ENCODE assay signal across 26 cellular contexts in genomic region chr5:174601937-174602336, GRCh38.
A peak's percentile ranks its signal among the peaks of the same experiment; 100 is the strongest.
DNase-seq lines count a peak whose midpoint lies in the region; ATAC-seq and TF ChIP-seq lines count a peak whose summit lies in the region.
"Had no signal": no experiment of that assay in that cellular context is flagged by ENCODE, and none has a peak within 500 bp of the region (broad histone marks: within the 10 kb centered on the region; RNA-seq: fewer than 3 reads in every experiment).

No MANE protein-coding gene starts in this region.

- WGBS in GM23248 (ENCODE audit: low coverage in 1 of 2, low lambda C conversion rate in 2 of 2, missing lambda C conversion rate in 2 of 2), 2 experiments = 64 to 86% methylated on average over 1 of the region's 1 CpG

- H3K36me3 ChIP-seq in lower lobe of right lung (no peaks in the 10 kb centered on the region), GM23248 (ENCODE audit: low read depth) (no peaks in the 10 kb centered on the region)
- H3K36me3 ChIP-seq: BLaER1 treated with 17β-estradiol and CSF1 and Interleukin-3, amounts not matched to agents 10 nM and 100 nM; SJCRH30; spleen; tibial nerve had no signal

- DNase-seq in ACHN (peak; percentile 7), LoVo (ENCODE audit: low spot score) (peak; percentile 53), epithelial cell of proximal tubule (ENCODE audit: low read depth) (peak; percentile 73), lower lobe of right lung (no peak), CD14-positive monocyte (ENCODE audit: low spot score) (no peak), amygdala (lab: John Stamatoyannopoulos, UW) (no peak), GM23248 (no peak), NOMO-1 treated with DMSO at 0.1 percent for 48 hours (lab: John Stamatoyannopoulos, UW; ENCODE audit: unreplicated experiment) (no peak)
- DNase-seq: activated CD4-positive, alpha-beta T cell treated with anti-CD3 and anti-CD28 coated beads for 1 hour; activated CD8-positive, alpha-beta memory T cell treated with anti-CD3 and anti-CD28 coated beads for 24 hours; activated naive CD4-positive, alpha-beta T cell treated with anti-CD3 and anti-CD28 coated beads, Interleukin-2, amount 10 ng/mL, durations not matched to agents 7 days and 5 days; activated T-cell treated with anti-CD3 and anti-CD28 coated beads, Interleukin-2, amount 50 U/mL, for 48 hours; caudate nucleus; dermis blood vessel endothelial cell; foreskin fibroblast; GF-D8; hypothalamus; NCI-H187 treated with DMSO at 0.1 percent for 48 hours; NCI-H748 treated with DMSO at 0.1 percent for 48 hours; OCI-M1; SJCRH30; spleen; stimulated activated naive CD8-positive, alpha-beta T cell treated with anti-CD3 and anti-CD28 coated beads, Interleukin-15, amount 100 ng/mL, for 72 hours; T-helper 1 cell had no signal

- no peaks in the 10 kb centered on the region for H3K9me3 ChIP-seq in lower lobe of right lung
- no peaks in the 10 kb centered on the region for H3K9me3 ChIP-seq in GM23248 (ENCODE audit: low read depth)
- H3K9me3 ChIP-seq: SJCRH30 had no signal

- peaks cover 2% of the 10 kb centered on the region for H3K4me1 Mint-ChIP-seq in CD14-positive monocyte
- H3K4me1 Mint-ChIP-seq: activated naive CD4-positive, alpha-beta T cell treated with anti-CD3 and anti-CD28 coated beads, Interleukin-2, amount 10 ng/mL, durations not matched to agents 7 days and 5 days; stimulated activated naive CD8-positive, alpha-beta T cell treated with anti-CD3 and anti-CD28 coated beads, Interleukin-15, amount 100 ng/mL, for 72 hours had no signal

- H3K27me3 ChIP-seq in lower lobe of right lung (ENCODE audit: low read depth) = peaks cover 8% of the 10 kb centered on the region
- H3K27me3 ChIP-seq in GM23248 (replicated peaks; ENCODE audit: insufficient read depth) = peaks cover 13% of the 10 kb centered on the region; the same call in 1 of the 2 replicates
- H3K27me3 ChIP-seq: BLaER1 treated with 17β-estradiol and CSF1 and Interleukin-3, amounts not matched to agents 10 nM and 100 nM had no signal

- no peaks in the 10 kb centered on the region for H3K9me2 ChIP-seq in GM23248 (ENCODE audit: insufficient read depth)

- peaks cover 14 to 33% (median 30%) of the 10 kb centered on the region in 3 donors for H3K27me3 Mint-ChIP-seq in CD14-positive monocyte (ENCODE audit: low read depth in 3 of 3)

- peak; percentile 23 to 41 for ATAC-seq in lower lobe of right lung
- ATAC-seq: stimulated activated naive CD8-positive, alpha-beta T cell treated with anti-CD3 and anti-CD28 coated beads, Interleukin-15, amount 100 ng/mL, for 72 hours had no signal

- H3K4me3 ChIP-seq in epithelial cell of proximal tubule (ENCODE audit: low read depth, low read length) (no peak overlapping the region), lower lobe of right lung (no peak overlapping the region), GM23248 (no peak overlapping the region)
- H3K4me3 ChIP-seq: BLaER1 treated with 17β-estradiol and CSF1 and Interleukin-3, amounts not matched to agents 10 nM and 100 nM; SJCRH30; spleen; tibial nerve had no signal

- no peak overlapping the region for H3K4me3 Mint-ChIP-seq in CD14-positive monocyte
- H3K4me3 Mint-ChIP-seq: activated naive CD4-positive, alpha-beta T cell treated with anti-CD3 and anti-CD28 coated beads, Interleukin-2, amount 10 ng/mL, durations not matched to agents 7 days and 5 days; stimulated activated naive CD8-positive, alpha-beta T cell treated with anti-CD3 and anti-CD28 coated beads, Interleukin-15, amount 100 ng/mL, for 72 hours had no signal

- peak overlapping the region in 1 of 7 donors; percentile 37 for H3K27ac Mint-ChIP-seq in CD14-positive monocyte
- H3K27ac Mint-ChIP-seq: activated naive CD4-positive, alpha-beta T cell treated with anti-CD3 and anti-CD28 coated beads, Interleukin-2, amount 10 ng/mL, durations not matched to agents 7 days and 5 days; stimulated activated naive CD8-positive, alpha-beta T cell treated with anti-CD3 and anti-CD28 coated beads, Interleukin-15, amount 100 ng/mL, for 72 hours had no signal

- H3K9ac ChIP-seq in GM23248 = no peak overlapping the region
- H3K9ac ChIP-seq: BLaER1 treated with 17β-estradiol and CSF1 and Interleukin-3, amounts not matched to agents 10 nM and 100 nM had no signal

- no peaks in the 10 kb centered on the region for H3F3A ChIP-seq in GM23248 (ENCODE audit: insufficient read depth)

- no peak overlapping the region for H3K27ac ChIP-seq in lower lobe of right lung
- no peak overlapping the region for H3K27ac ChIP-seq in GM23248
- H3K27ac ChIP-seq: BLaER1 treated with 17β-estradiol and CSF1 and Interleukin-3, amounts not matched to agents 10 nM and 100 nM; SJCRH30; spleen; tibial nerve had no signal

- intact Hi-C loops in lower lobe of right lung (cut with DNase I) = no loop called here
- intact Hi-C loops in CD14-positive monocyte (cut with micrococcal nuclease) = no loop called here

- H3K79me2 ChIP-seq in GM23248 (ENCODE audit: insufficient read depth) = no peaks in the 10 kb centered on the region

- in situ Hi-C loops in ACHN (cut with HindIII; ENCODE audit: low pct_ligation_motif_present, low pct_unique_long_range_greater_than_20kb, low sequenced_read_pairs) (no loop called here), GM23248 (cut with MboI) (no loop called here)

- peaks cover 0 to 14% (median 6%) of the 10 kb centered on the region in 7 donors for H3K9me3 Mint-ChIP-seq in CD14-positive monocyte
- H3K9me3 Mint-ChIP-seq: activated naive CD4-positive, alpha-beta T cell treated with anti-CD3 and anti-CD28 coated beads, Interleukin-2, amount 10 ng/mL, durations not matched to agents 7 days and 5 days had no signal

- H3K4me1 ChIP-seq in lower lobe of right lung = peaks cover 7% of the 10 kb centered on the region
- H3K4me1 ChIP-seq in GM23248 (ENCODE audit: insufficient read depth) = no peaks in the 10 kb centered on the region
- H3K4me1 ChIP-seq: SJCRH30, spleen, tibial nerve had no signal

- H4K20me1 ChIP-seq in GM23248 (ENCODE audit: insufficient read depth) = no peaks in the 10 kb centered on the region
- H4K20me1 ChIP-seq: BLaER1 treated with 17β-estradiol and CSF1 and Interleukin-3, amounts not matched to agents 10 nM and 100 nM had no signal

- H3K4me2 ChIP-seq in GM23248 (ENCODE audit: unreplicated experiment) = no peak overlapping the region
- H3K4me2 ChIP-seq: BLaER1 treated with 17β-estradiol and CSF1 and Interleukin-3, amounts not matched to agents 10 nM and 100 nM had no signal

- no peak overlapping the region for H2AFZ ChIP-seq in GM23248

- TF ChIP-seq CTCF in epithelial cell of proximal tubule (conservative IDR thresholded peaks at IDR 0.05; ENCODE audit: low read depth, low read length) = no peak
- TF ChIP-seq CTCF in lower lobe of right lung (IDR thresholded peaks at IDR 0.05) = no peak
- TF ChIP-seq CTCF in CD14-positive monocyte (IDR thresholded peaks at IDR 0.05) = no peak

- no peaks in the 10 kb centered on the region for H3K36me3 Mint-ChIP-seq in CD14-positive monocyte
- H3K36me3 Mint-ChIP-seq: activated naive CD4-positive, alpha-beta T cell treated with anti-CD3 and anti-CD28 coated beads, Interleukin-2, amount 10 ng/mL, durations not matched to agents 7 days and 5 days had no signal

Comparison
In these comparisons a context has a peak if more than half of its experiments do, and no peak if none do; other contexts are left out.
1. DNase-seq: peak in ACHN (single experiment), LoVo (single experiment) and epithelial cell of proximal tubule (single experiment); none in lower lobe of right lung (single experiment), CD14-positive monocyte (single experiment), amygdala (0 of 56), GM23248 (single experiment) and NOMO-1 treated with DMSO at 0.1 percent for 48 hours (single experiment).